ENCODE assay signal across 10 cellular contexts in the genomic region with DNA sequence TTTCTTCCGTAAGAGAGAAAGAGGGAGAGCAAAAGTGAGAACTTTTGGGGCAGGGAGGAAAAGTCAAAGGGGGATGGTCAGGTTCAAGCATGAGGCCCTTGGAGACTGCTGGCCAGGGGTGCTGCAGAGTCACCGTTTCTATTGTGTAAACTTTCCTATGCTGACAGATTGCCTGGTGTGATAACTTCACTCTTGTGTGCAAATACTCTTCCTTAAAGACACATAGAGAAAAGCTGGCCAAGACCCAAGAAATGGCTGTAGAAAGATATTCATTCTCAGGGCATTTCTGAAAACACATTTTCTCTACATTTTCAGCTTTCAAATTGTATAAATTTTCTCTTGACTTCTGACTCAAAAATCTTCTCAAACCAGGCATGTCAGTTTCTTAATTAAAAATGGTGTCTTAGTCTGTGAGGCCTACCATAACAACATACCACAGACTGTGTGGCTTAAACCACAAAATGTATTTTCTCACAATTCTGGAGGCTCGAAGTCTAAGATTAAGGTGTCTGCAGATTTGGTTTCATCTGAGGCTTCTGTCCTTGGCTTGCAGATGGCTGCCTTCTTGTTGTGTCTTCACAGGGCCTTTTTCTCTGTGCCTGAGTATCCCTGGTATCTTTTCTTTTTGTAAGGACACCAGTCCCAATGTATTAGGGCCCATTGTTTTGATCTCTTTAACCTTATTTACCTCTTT.
DNase-seq lines count a peak whose midpoint lies in the region; ATAC-seq and TF ChIP-seq lines count a peak whose summit lies in the region.
"Had no signal": no experiment of that assay in that cellular context is flagged by ENCODE, and none has a peak within 500 bp of the region (broad histone marks: within the 10 kb centered on the region; RNA-seq: fewer than 3 reads in every experiment).

No MANE protein-coding gene starts in this region.

- H3K36me3 ChIP-seq in spleen = no peaks in the 10 kb centered on the region
- H3K36me3 ChIP-seq: left ventricle myocardium inferior had no signal

- WGBS in spleen, 5 donors = 35 to 58% (median 41%) methylated on average over 3 of the region's 3 CpGs

- peaks cover 0 to 26% (median 9%) of the 10 kb centered on the region in 6 donors for H3K4me1 ChIP-seq in spleen
- H3K4me1 ChIP-seq: left ventricle myocardium inferior had no signal

- H3K4me3 ChIP-seq in HL-60 (replicated peaks; ENCODE audit: insufficient read depth, low read length) = no peak overlapping the region
- no peak overlapping the region for H3K4me3 ChIP-seq in spleen
- H3K4me3 ChIP-seq: left ventricle myocardium inferior had no signal

- peak; percentile 20 to 85 for DNase-seq in HL-60 (ENCODE audit: low read depth in 1 of 2, low spot score in 1 of 2)
- peak; percentile 32 for DNase-seq in fibroblast of peridontal ligament (ENCODE audit: extremely low read depth)
- no peak for DNase-seq in spleen
- no peak for DNase-seq in DMS153 (lab: John Stamatoyannopoulos, UW)
- DNase-seq: caudate nucleus, left ventricle myocardium inferior, NCI-H1930 had no signal

- H3K27me3 ChIP-seq in HL-60 (ENCODE audit: insufficient read depth, poor library complexity, severe bottlenecking) = no peaks in the 10 kb centered on the region
- no peaks in the 10 kb centered on the region for H3K27me3 ChIP-seq in spleen (replicated peaks in 1 of 7)

- no peak for TF ChIP-seq POLR2A in spleen (IDR thresholded peaks at IDR 0.05)

- H3K27ac ChIP-seq in HL-60 (replicated peaks) (peak overlapping the region; percentile 77), spleen (peak overlapping the region in 5 of 8 donors; percentile 28 to 64 (median 38))
- H3K27ac ChIP-seq: left ventricle myocardium inferior had no signal

- TF ChIP-seq CTCF in HL-60 (IDR thresholded peaks at IDR 0.05; ENCODE audit: insufficient read depth, low read length) (no peak), spleen (IDR thresholded peaks at IDR 0.05 in 8 of 11, conservative IDR thresholded peaks at IDR 0.05 in 3 of 11) (no peak)

- intact Hi-C loops in spleen (cut with DNase I; ENCODE audit: low total_unique reads) = no loop called here

- H3K9me3 ChIP-seq in spleen = peaks cover 0 to 9% (median 0%) of the 10 kb centered on the region in 8 donors
- H3K9me3 ChIP-seq: left ventricle myocardium inferior had no signal

- ATAC-seq in SK-N-SH treated with all-trans-retinoic acid at 6 μM for 48 hours (peak; percentile 31), HG02981 (IDR thresholded peaks at IDR 0.05; ENCODE audit: unreplicated experiment) (no peak), HG03520 (IDR thresholded peaks at IDR 0.05; ENCODE audit: unreplicated experiment) (no peak)

TF ChIP-seq in SK-N-SH treated with all-trans-retinoic acid at 6 μM for 48 hours, 23 proteins besides CTCF, POLR2A, EP300 and RAD21:
- TF ChIP-seq ARNTL (CRISPR knock-in tag; IDR thresholded peaks at IDR 0.05; ENCODE audit: borderline replicate concordance, low read depth) = no peak
- no peak for TF ChIP-seq ESRRG (CRISPR knock-in tag; IDR thresholded peaks at IDR 0.05)
- TF ChIP-seq, protein P1, sequence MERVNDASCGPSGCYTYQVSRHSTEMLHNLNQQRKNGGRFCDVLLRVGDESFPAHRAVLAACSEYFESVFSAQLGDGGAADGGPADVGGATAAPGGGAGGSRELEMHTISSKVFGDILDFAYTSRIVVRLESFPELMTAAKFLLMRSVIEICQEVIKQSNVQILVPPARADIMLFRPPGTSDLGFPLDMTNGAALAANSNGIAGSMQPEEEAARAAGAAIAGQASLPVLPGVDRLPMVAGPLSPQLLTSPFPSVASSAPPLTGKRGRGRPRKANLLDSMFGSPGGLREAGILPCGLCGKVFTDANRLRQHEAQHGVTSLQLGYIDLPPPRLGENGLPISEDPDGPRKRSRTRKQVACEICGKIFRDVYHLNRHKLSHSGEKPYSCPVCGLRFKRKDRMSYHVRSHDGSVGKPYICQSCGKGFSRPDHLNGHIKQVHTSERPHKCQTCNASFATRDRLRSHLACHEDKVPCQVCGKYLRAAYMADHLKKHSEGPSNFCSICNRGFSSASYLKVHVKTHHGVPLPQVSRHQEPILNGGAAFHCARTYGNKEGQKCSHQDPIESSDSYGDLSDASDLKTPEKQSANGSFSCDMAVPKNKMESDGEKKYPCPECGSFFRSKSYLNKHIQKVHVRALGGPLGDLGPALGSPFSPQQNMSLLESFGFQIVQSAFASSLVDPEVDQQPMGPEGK (CRISPR knock-in tag; IDR thresholded peaks at IDR 0.05; ENCODE audit: borderline replicate concordance) = no peak
- no peak for TF ChIP-seq BACH2 (CRISPR knock-in tag; IDR thresholded peaks at IDR 0.05; ENCODE audit: borderline replicate concordance)
- TF ChIP-seq GLIS3 (CRISPR knock-in tag; IDR thresholded peaks at IDR 0.05) = no peak
- TF ChIP-seq TSHZ2 (CRISPR knock-in tag; IDR thresholded peaks at IDR 0.05) = no peak
- TF ChIP-seq, protein P2, sequence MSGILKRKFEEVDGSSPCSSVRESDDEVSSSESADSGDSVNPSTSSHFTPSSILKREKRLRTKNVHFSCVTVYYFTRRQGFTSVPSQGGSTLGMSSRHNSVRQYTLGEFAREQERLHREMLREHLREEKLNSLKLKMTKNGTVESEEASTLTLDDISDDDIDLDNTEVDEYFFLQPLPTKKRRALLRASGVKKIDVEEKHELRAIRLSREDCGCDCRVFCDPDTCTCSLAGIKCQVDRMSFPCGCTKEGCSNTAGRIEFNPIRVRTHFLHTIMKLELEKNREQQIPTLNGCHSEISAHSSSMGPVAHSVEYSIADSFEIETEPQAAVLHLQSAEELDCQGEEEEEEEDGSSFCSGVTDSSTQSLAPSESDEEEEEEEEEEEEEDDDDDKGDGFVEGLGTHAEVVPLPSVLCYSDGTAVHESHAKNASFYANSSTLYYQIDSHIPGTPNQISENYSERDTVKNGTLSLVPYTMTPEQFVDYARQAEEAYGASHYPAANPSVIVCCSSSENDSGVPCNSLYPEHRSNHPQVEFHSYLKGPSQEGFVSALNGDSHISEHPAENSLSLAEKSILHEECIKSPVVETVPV (CRISPR knock-in tag; IDR thresholded peaks at IDR 0.05) = no peak
- no peak for TF ChIP-seq ZFP30 (CRISPR knock-in tag; IDR thresholded peaks at IDR 0.05)
- TF ChIP-seq ZNF70 (CRISPR knock-in tag; IDR thresholded peaks at IDR 0.05) = no peak
- no peak for TF ChIP-seq TCF4 (CRISPR knock-in tag; IDR thresholded peaks at IDR 0.05; ENCODE audit: borderline replicate concordance)
- no peak for TF ChIP-seq SNAI2 (CRISPR knock-in tag; IDR thresholded peaks at IDR 0.05)
- TF ChIP-seq CSDC2 (CRISPR knock-in tag; IDR thresholded peaks at IDR 0.05) = no peak
- TF ChIP-seq OSR1 (CRISPR knock-in tag; IDR thresholded peaks at IDR 0.05) = no peak
- TF ChIP-seq, protein P3, sequence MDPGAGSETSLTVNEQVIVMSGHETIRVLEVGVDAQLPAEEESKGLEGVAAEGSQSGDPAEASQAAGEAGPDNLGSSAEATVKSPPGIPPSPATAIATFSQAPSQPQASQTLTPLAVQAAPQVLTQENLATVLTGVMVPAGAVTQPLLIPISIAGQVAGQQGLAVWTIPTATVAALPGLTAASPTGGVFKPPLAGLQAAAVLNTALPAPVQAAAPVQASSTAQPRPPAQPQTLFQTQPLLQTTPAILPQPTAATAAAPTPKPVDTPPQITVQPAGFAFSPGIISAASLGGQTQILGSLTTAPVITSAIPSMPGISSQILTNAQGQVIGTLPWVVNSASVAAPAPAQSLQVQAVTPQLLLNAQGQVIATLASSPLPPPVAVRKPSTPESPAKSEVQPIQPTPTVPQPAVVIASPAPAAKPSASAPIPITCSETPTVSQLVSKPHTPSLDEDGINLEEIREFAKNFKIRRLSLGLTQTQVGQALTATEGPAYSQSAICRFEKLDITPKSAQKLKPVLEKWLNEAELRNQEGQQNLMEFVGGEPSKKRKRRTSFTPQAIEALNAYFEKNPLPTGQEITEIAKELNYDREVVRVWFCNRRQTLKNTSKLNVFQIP (CRISPR knock-in tag; IDR thresholded peaks at IDR 0.05; ENCODE audit: borderline replicate concordance, low read depth) = no peak
- TF ChIP-seq ZNF565 (CRISPR knock-in tag; conservative IDR thresholded peaks at IDR 0.05; ENCODE audit: low read depth) = no peak

Comparison
In these comparisons a context has a peak if more than half of its experiments do, and no peak if none do; other contexts are left out.
1. DNase-seq: peak in HL-60 (2 of 2) and fibroblast of peridontal ligament (single experiment); none in spleen (single experiment) and DMS153 (single experiment).